12 cellular contexts compared by ENCODE assay signal in genomic region chr19:41366089-41366488, GRCh38. TPM values are rescaled to one million over a fixed set of nuclear protein-coding genes. Genes with fewer than 3 reads are reported as not detected.
DNase-seq lines count a peak whose midpoint lies in the region; ATAC-seq and TF ChIP-seq lines count a peak whose summit lies in the region.
"Had no signal": no experiment of that assay in that cellular context is flagged by ENCODE, and none has a peak within 500 bp of the region (broad histone marks: within the 10 kb centered on the region; RNA-seq: fewer than 3 reads in every experiment).

No MANE protein-coding gene starts in this region.

- ATAC-seq in GM18502 (IDR thresholded peaks at IDR 0.05; ENCODE audit: poor library complexity, unreplicated experiment), result no peak

- TF ChIP-seq CTCF in AG09309 (IDR thresholded peaks at IDR 0.05; ENCODE audit: control insufficient read depth, insufficient read depth, low read depth, low read length, missing control alignments) (peak; percentile 17), GM06990 (IDR thresholded peaks at IDR 0.05; ENCODE audit: insufficient read depth, low read length, poor library complexity, severe bottlenecking) (peak; percentile 54)

- DNase-seq in AG09309 (ENCODE audit: low read depth) (no peak), GM06990 (ENCODE audit: extremely low read depth, insufficient read length) (no peak), SK-N-DZ (ENCODE audit: low spot score) (peak; percentile 12), germinal center (ENCODE audit: low spot score) (peak; percentile 47), activated gamma-delta T cell treated with Interleukin-2 at 50 U/mL for 16 hours (no peak), NK-92 (lab: John Stamatoyannopoulos, UW; ENCODE audit: unreplicated experiment) (no peak), GM03348 (ENCODE audit: low spot score) (no peak)
- DNase-seq: activated CD4-positive, CD25-positive, alpha-beta regulatory T cell treated with anti-CD3 and anti-CD28 coated beads, Interleukin-2, amount 50 U/mL, for 72 hours; GDM1 had no signal

- H3K4me3 ChIP-seq in AG09309 (ENCODE audit: control insufficient read depth, low read depth, low read length) (no peak overlapping the region), GM06990 (replicated peaks; ENCODE audit: low read depth, low read length) (no peak overlapping the region)
- H3K4me3 ChIP-seq: breast epithelium, hepatocyte had no signal

- no peaks in the 10 kb centered on the region for H3K36me3 ChIP-seq in GM06990 (ENCODE audit: control insufficient read depth, insufficient read depth, low read length)
- H3K36me3 ChIP-seq: breast epithelium had no signal

- H3K27me3 ChIP-seq in GM06990 (replicated peaks; ENCODE audit: control insufficient read depth, insufficient read depth, low read length), result no peaks in the 10 kb centered on the region
- H3K27me3 ChIP-seq: breast epithelium, hepatocyte had no signal

RNA-seq across cellular contexts. Expression of gene B9D2, which starts 2.1 kb away (rescaled TPM):
- 6.4 and 15.3 TPM in 2 replicates for polyA plus RNA-seq in SK-N-DZ (2014; cell fraction: cytosol; rRNA removed)
- 5.4 and 8.1 TPM in 2 replicates for polyA plus RNA-seq in SK-N-DZ (2014; cell fraction: nucleus; rRNA removed)

RNA-seq across cellular contexts. Expression of gene TMEM91, which starts 10.2 kb away (rescaled TPM):
- polyA plus RNA-seq in SK-N-DZ (2014; cell fraction: cytosol; rRNA removed), result 0.97 and 2.2 TPM in 2 replicates
- polyA plus RNA-seq in SK-N-DZ (2014; cell fraction: nucleus; rRNA removed), result 9.4 and 13.1 TPM in 2 replicates

RNA-seq across cellular contexts. Expression of gene TGFB1, which starts 12.4 kb away (rescaled TPM):
- 6.3 and 8.1 TPM in 2 replicates for polyA plus RNA-seq in SK-N-DZ (2014; cell fraction: cytosol; rRNA removed)
- 1.8 and 9.6 TPM in 2 replicates for polyA plus RNA-seq in SK-N-DZ (2014; cell fraction: nucleus; rRNA removed)

RNA-seq across cellular contexts. Expression of gene EXOSC5, which starts 31.1 kb away (rescaled TPM):
- polyA plus RNA-seq in SK-N-DZ (2014; cell fraction: cytosol; rRNA removed), result 161 and 180 TPM in 2 replicates
- 82.3 and 104 TPM in 2 replicates for polyA plus RNA-seq in SK-N-DZ (2014; cell fraction: nucleus; rRNA removed)

RNA-seq across cellular contexts. Expression of gene BCKDHA, which starts 31.5 kb away (rescaled TPM):
- 67.7 and 76.5 TPM in 2 replicates for polyA plus RNA-seq in SK-N-DZ (2014; cell fraction: cytosol; rRNA removed)
- 50.9 and 55.1 TPM in 2 replicates for polyA plus RNA-seq in SK-N-DZ (2014; cell fraction: nucleus; rRNA removed)

Comparison
In these comparisons a context has a peak if more than half of its experiments do, and no peak if none do; other contexts are left out.
1. DNase-seq: peak in SK-N-DZ (single experiment) and germinal center (single experiment); none in AG09309 (single experiment), GM06990 (single experiment), activated gamma-delta T cell treated with Interleukin-2 at 50 U/mL for 16 hours (single experiment), NK-92 (single experiment) and GM03348 (single experiment).